12 cellular contexts compared by ENCODE assay signal in genomic region chr6:147287869-147288271, GRCh38.
DNase-seq lines count a peak whose midpoint lies in the region; TF ChIP-seq lines count a peak whose summit lies in the region.
"Had no signal": no experiment of that assay in that cellular context is flagged by ENCODE, and none has a peak within 500 bp of the region (broad histone marks: within the 10 kb centered on the region; RNA-seq: fewer than 3 reads in every experiment).

No MANE protein-coding gene starts in this region.

- DNase-seq in HPDE6-E6E7 (ENCODE audit: extremely low spot score) = peak; percentile 41
- DNase-seq in SW 1271 (lab: John Stamatoyannopoulos, UW) = peak; percentile 17 to 56
- peak; percentile 13 for DNase-seq in fibroblast of the conjunctiva (ENCODE audit: low read depth)
- DNase-seq in smooth muscle cell (lab: John Stamatoyannopoulos, UW; ENCODE audit: unreplicated experiment) = no peak
- DNase-seq in tibial artery = no peak
- no peak for DNase-seq in NCI-H2107 treated with DMSO at 0.1 percent for 48 hours (lab: John Stamatoyannopoulos, UW; ENCODE audit: unreplicated experiment)
- no peak for DNase-seq in right atrium auricular region (ENCODE audit: low spot score)
- DNase-seq: activated gamma-delta T cell; Karpas-422; stimulated activated CD4-positive, alpha-beta T cell treated with anti-CD3 and anti-CD28 coated beads, Interleukin-2, amount 100 ng/mL, for 24 hours; testis had no signal

- H3K27ac ChIP-seq in smooth muscle cell (ENCODE audit: low read depth) (peak overlapping the region; percentile 20), tibial artery (peak overlapping the region in 1 of 2 donors; percentile 24), right atrium auricular region (no peak overlapping the region)
- H3K27ac ChIP-seq: esophagus muscularis mucosa, testis had no signal

- no peaks in the 10 kb centered on the region for H3F3A ChIP-seq in smooth muscle cell (ENCODE audit: low read depth)

- no peaks in the 10 kb centered on the region for H3K4me1 ChIP-seq in smooth muscle cell (ENCODE audit: low read depth)
- H3K4me1 ChIP-seq in tibial artery = peaks cover 0 to 15% (median 0%) of the 10 kb centered on the region in 4 donors
- H3K4me1 ChIP-seq in right atrium auricular region = peaks cover 0 to 5% of the 10 kb centered on the region in 2 donors
- H3K4me1 ChIP-seq: testis had no signal

- H2AFZ ChIP-seq in smooth muscle cell (ENCODE audit: low read depth) = no peak overlapping the region

- H3K9me3 ChIP-seq in smooth muscle cell (replicated peaks; ENCODE audit: low read depth) (no peaks in the 10 kb centered on the region), tibial artery (no peaks in the 10 kb centered on the region), right atrium auricular region (no peaks in the 10 kb centered on the region)
- H3K9me3 ChIP-seq: esophagus muscularis mucosa, testis had no signal

- intact Hi-C loops in tibial artery (cut with DNase I; ENCODE audit: low total_unique reads) = no loop called here

- H3K4me3 ChIP-seq in smooth muscle cell (no peak overlapping the region), tibial artery (no peak overlapping the region), right atrium auricular region (no peak overlapping the region)
- H3K4me3 ChIP-seq: esophagus muscularis mucosa, testis had no signal

- H3K9ac ChIP-seq in smooth muscle cell (ENCODE audit: low read depth) = no peak overlapping the region

- TF ChIP-seq CTCF in smooth muscle cell (IDR thresholded peaks at IDR 0.05; ENCODE audit: borderline replicate concordance, insufficient read depth, poor library complexity, severe bottlenecking) (no peak), tibial artery (IDR thresholded peaks at IDR 0.05) (no peak), right atrium auricular region (IDR thresholded peaks at IDR 0.05) (no peak)

- H3K79me2 ChIP-seq in smooth muscle cell (ENCODE audit: low read depth) = no peaks in the 10 kb centered on the region

- no peaks in the 10 kb centered on the region for H4K20me1 ChIP-seq in smooth muscle cell (ENCODE audit: low read depth)

- H3K27me3 ChIP-seq in smooth muscle cell (ENCODE audit: low read depth) (no peaks in the 10 kb centered on the region), tibial artery (no peaks in the 10 kb centered on the region), right atrium auricular region (no peaks in the 10 kb centered on the region)
- H3K27me3 ChIP-seq: esophagus muscularis mucosa, testis had no signal

- H3K36me3 ChIP-seq in smooth muscle cell (ENCODE audit: low read depth) (no peaks in the 10 kb centered on the region), tibial artery (no peaks in the 10 kb centered on the region), right atrium auricular region (no peaks in the 10 kb centered on the region)

- WGBS in smooth muscle cell (ENCODE audit: low lambda C conversion rate) = 54% methylated on average over 3 of the region's 3 CpGs

- no peak overlapping the region for H3K4me2 ChIP-seq in smooth muscle cell

Comparison
In these comparisons a context has a peak if more than half of its experiments do, and no peak if none do; other contexts are left out.
1. DNase-seq: peak in HPDE6-E6E7 (single experiment), SW 1271 (2 of 2) and fibroblast of the conjunctiva (single experiment); none in smooth muscle cell (single experiment), tibial artery (0 of 2), NCI-H2107 treated with DMSO at 0.1 percent for 48 hours (single experiment) and right atrium auricular region (single experiment).